ENCODE assay signal across 7 cellular contexts in the genomic region with DNA sequence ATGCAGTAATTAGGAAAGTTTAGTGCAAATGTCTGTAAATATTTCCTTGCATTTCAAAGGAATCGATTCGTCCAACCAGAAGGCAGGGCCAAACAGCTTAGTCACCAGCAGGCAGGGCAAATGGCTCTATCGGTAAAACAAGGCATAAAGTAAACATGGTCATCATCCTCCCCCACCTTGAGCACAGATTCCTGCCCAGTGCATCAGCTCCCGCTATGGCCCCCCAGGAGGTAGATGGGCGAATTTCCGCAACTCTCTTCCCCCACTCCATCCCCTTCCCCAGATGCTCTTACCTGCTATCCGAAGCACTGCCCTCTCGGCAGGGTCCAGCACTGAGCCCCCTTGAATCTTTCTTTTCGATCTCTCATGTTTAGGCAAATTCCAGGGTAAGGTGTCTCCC.
DNase-seq lines count a peak whose midpoint lies in the region; ATAC-seq and TF ChIP-seq lines count a peak whose summit lies in the region.

No MANE protein-coding gene starts in this region.

- 0 out of 2 replicates have a peak, but pooled peaks cover 3% of the 10 kb centered on the region for H4K20me1 ChIP-seq in GM23338 (replicated peaks; ENCODE audit: insufficient read depth)

- peak overlapping the region; percentile 24 to 66 (median 64) for H3K9ac ChIP-seq in skeletal muscle tissue (ENCODE audit: low read depth in 1 of 3, low read length in 3 of 3)

- H3K9me2 ChIP-seq in GM23338 (ENCODE audit: insufficient read depth), result no peaks in the 10 kb centered on the region

- H3F3A ChIP-seq in GM23338 (replicated peaks; ENCODE audit: low read depth), result no peaks in the 10 kb centered on the region; the same call in 1 of the 2 replicates

- ATAC-seq in GM23338 (peak; percentile 58), HG02642 (IDR thresholded peaks at IDR 0.05; ENCODE audit: poor library complexity, unreplicated experiment) (no peak)

- TF ChIP-seq CTCF in GM23338 (conservative IDR thresholded peaks at IDR 0.05; ENCODE audit: low read depth in 2 of 2), result no peak
- TF ChIP-seq CTCF in adrenal gland (IDR thresholded peaks at IDR 0.05), result no peak

- H3K9me3 ChIP-seq in adrenal gland (replicated peaks in 1 of 3) (no peaks in the 10 kb centered on the region), iPS-18c (ENCODE audit: control insufficient read depth, insufficient read depth, low read length) (no peaks in the 10 kb centered on the region), skeletal muscle tissue (ENCODE audit: control insufficient read depth in 3 of 3, low read length in 3 of 3) (no peaks in the 10 kb centered on the region), HAP-1 (no peaks in the 10 kb centered on the region)

- H3K4me1 ChIP-seq in GM23338 (ENCODE audit: insufficient read depth), result peaks cover 58% of the 10 kb centered on the region
- peaks cover 8 to 18% of the 10 kb centered on the region in 2 donors for H3K4me1 ChIP-seq in adrenal gland (replicated peaks in 1 of 2)
- peaks cover 9 to 16% (median 10%) of the 10 kb centered on the region in 3 donors for H3K4me1 ChIP-seq in skeletal muscle tissue (ENCODE audit: control insufficient read depth in 3 of 3, insufficient read depth in 3 of 3, low read length in 3 of 3)
- H3K4me1 ChIP-seq in HAP-1, result peaks cover 11% of the 10 kb centered on the region

- H3K36me3 ChIP-seq in GM23338 (ENCODE audit: insufficient read depth) (no peaks in the 10 kb centered on the region), adrenal gland (replicated peaks in 1 of 2) (no peaks in the 10 kb centered on the region), skeletal muscle tissue (ENCODE audit: control insufficient read depth in 3 of 3, insufficient read depth in 3 of 3, low read length in 3 of 3) (no peaks in the 10 kb centered on the region), HAP-1 (replicated peaks) (no peaks in the 10 kb centered on the region)

- no peaks in the 10 kb centered on the region for H3K36me3 Mint-ChIP-seq in GM23338 (ENCODE audit: low read depth)

- H3K4me3 ChIP-seq in GM23338 (peak overlapping the region; percentile 66), adrenal gland (peak overlapping the region in 2 of 4 donors; percentile 54 to 67), iPS-18c (ENCODE audit: insufficient read depth, low read depth, low read length) (peak overlapping the region; percentile 73), skeletal muscle tissue (ENCODE audit: low read length in 3 of 3) (peak overlapping the region; percentile 52 to 78 (median 63)), HAP-1 (no peak overlapping the region)

- H3K27me3 Mint-ChIP-seq in GM23338 (ENCODE audit: insufficient read depth, low read depth, poor library complexity), result peaks cover 9% of the 10 kb centered on the region

- intact Hi-C loops in adrenal gland (cut with DNase I), result loop anchor here (5.0 to 10.0 kb wide), 3 partner anchors 144 to 216 kb away; no protein-coding TSS in a partner anchor

- DNase-seq in GM23338 (ENCODE audit: low spot score), result peak; percentile 81
- peak in 4 of 7 donors; percentile 23 to 37 (median 25) for DNase-seq in adrenal gland
- DNase-seq in HAP-1 (ENCODE audit: low spot score in 2 of 2), result no peak
- DNase-seq in activated CD8-positive, alpha-beta memory T cell treated with anti-CD3 and anti-CD28 coated beads for 24 hours, result no peak

- no peak overlapping the region for H2AFZ ChIP-seq in GM23338

- no peak for TF ChIP-seq POLR2A in adrenal gland (IDR thresholded peaks at IDR 0.05)

- in situ Hi-C loops in HAP-1 (cut with MboI; ENCODE audit: low sequenced_read_pairs), result no loop called here

- WGBS in adrenal gland, 4 donors, result 1 to 6% (median 5%) methylated on average over 9 of the region's 9 CpGs

- no peaks in the 10 kb centered on the region for H3K9me3 Mint-ChIP-seq in GM23338

- H3K4me3 Mint-ChIP-seq in GM23338, result peak overlapping the region; percentile 89

- H3K27me3 ChIP-seq in GM23338 (ENCODE audit: insufficient read depth) (no peaks in the 10 kb centered on the region), adrenal gland (no peaks in the 10 kb centered on the region), skeletal muscle tissue (ENCODE audit: control insufficient read depth in 3 of 3, insufficient read depth in 3 of 3, low read length in 3 of 3) (no peaks in the 10 kb centered on the region), HAP-1 (ENCODE audit: low read depth) (no peaks in the 10 kb centered on the region)

- peaks cover 49% of the 10 kb centered on the region for H3K4me1 Mint-ChIP-seq in GM23338

- H3K79me2 ChIP-seq in GM23338 (replicated peaks; ENCODE audit: insufficient read depth), result peaks cover 45% of the 10 kb centered on the region

- H3K27ac Mint-ChIP-seq in GM23338, result peak overlapping the region; percentile 89

- peak overlapping the region; percentile 70 for H3K27ac ChIP-seq in GM23338 (ENCODE audit: low read depth)
- H3K27ac ChIP-seq in adrenal gland, result peak overlapping the region in 3 of 5 donors; percentile 50 to 64 (median 50)
- peak overlapping the region; percentile 16 for H3K27ac ChIP-seq in skeletal muscle tissue (ENCODE audit: low read depth, low read length)

- H3K4me2 ChIP-seq in GM23338, result peak overlapping the region; percentile 75

TF ChIP-seq in GM23338, 12 proteins besides CTCF, POLR2A, EP300 and RAD21:
- TF ChIP-seq NANOG (IDR thresholded peaks at IDR 0.05; ENCODE audit: borderline replicate concordance) (peak; percentile 5; the same call in 1 of the 2 replicates), POLR2AphosphoS5 (IDR thresholded peaks at IDR 0.05; ENCODE audit: low read depth) (no peak), STAT1 (IDR thresholded peaks at IDR 0.05; ENCODE audit: unreplicated experiment) (no peak), EZH2 (IDR thresholded peaks at IDR 0.05; ENCODE audit: low read depth, unreplicated experiment) (no peak), CREB1 (CRISPR knock-in tag; IDR thresholded peaks at IDR 0.05; ENCODE audit: low read depth) (peak; percentile 40; the same call in 1 of the 2 replicates)
- TF ChIP-seq, protein P1, sequence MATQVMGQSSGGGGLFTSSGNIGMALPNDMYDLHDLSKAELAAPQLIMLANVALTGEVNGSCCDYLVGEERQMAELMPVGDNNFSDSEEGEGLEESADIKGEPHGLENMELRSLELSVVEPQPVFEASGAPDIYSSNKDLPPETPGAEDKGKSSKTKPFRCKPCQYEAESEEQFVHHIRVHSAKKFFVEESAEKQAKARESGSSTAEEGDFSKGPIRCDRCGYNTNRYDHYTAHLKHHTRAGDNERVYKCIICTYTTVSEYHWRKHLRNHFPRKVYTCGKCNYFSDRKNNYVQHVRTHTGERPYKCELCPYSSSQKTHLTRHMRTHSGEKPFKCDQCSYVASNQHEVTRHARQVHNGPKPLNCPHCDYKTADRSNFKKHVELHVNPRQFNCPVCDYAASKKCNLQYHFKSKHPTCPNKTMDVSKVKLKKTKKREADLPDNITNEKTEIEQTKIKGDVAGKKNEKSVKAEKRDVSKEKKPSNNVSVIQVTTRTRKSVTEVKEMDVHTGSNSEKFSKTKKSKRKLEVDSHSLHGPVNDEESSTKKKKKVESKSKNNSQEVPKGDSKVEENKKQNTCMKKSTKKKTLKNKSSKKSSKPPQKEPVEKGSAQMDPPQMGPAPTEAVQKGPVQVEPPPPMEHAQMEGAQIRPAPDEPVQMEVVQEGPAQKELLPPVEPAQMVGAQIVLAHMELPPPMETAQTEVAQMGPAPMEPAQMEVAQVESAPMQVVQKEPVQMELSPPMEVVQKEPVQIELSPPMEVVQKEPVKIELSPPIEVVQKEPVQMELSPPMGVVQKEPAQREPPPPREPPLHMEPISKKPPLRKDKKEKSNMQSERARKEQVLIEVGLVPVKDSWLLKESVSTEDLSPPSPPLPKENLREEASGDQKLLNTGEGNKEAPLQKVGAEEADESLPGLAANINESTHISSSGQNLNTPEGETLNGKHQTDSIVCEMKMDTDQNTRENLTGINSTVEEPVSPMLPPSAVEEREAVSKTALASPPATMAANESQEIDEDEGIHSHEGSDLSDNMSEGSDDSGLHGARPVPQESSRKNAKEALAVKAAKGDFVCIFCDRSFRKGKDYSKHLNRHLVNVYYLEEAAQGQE (IDR thresholded peaks at IDR 0.05; ENCODE audit: unreplicated experiment), result no peak

Comparison
In these comparisons a context has a peak if more than half of its experiments do, and no peak if none do; other contexts are left out.
1. DNase-seq: peak in GM23338 (single experiment) and adrenal gland (4 of 7); none in HAP-1 (0 of 2) and activated CD8-positive, alpha-beta memory T cell treated with anti-CD3 and anti-CD28 coated beads for 24 hours (single experiment).
2. H3K27ac ChIP-seq: peak in every context shown above with its lines; median percentile 70 in GM23338; 50 in adrenal gland; 16 in skeletal muscle tissue.